ENCODE assay signal across 21 cellular contexts in genomic region chr17:12866244-12866643, GRCh38.
"Had no signal": no experiment of that assay in that cellular context is flagged by ENCODE, and none has a peak within 500 bp of the region (broad histone marks: within the 10 kb centered on the region; RNA-seq: fewer than 3 reads in every experiment).

No MANE protein-coding gene starts in this region.

- H3K27ac ChIP-seq: ascending aorta, coronary artery, dorsolateral prefrontal cortex, left ventricle myocardium inferior, tibial nerve had no signal

- H3K36me3 ChIP-seq: ascending aorta, left ventricle myocardium inferior, tibial nerve had no signal

- H3K27me3 ChIP-seq: ascending aorta, dorsolateral prefrontal cortex, tibial nerve had no signal

- H3K9me3 ChIP-seq: ascending aorta, left ventricle myocardium inferior, mucosa of descending colon had no signal

- H3K4me1 ChIP-seq: ascending aorta, left ventricle myocardium inferior, tibial nerve had no signal

- ATAC-seq: mucosa of descending colon; natural killer cell treated with Interleukin-12 subunit alpha and Interleukin-12 subunit beta and Interleukin-15 and Interleukin-18, amount 100 ng/mL, for 72 hours; right cardiac atrium had no signal

- DNase-seq: activated B cell treated with CpG ODN at 0.5 μM for 24 hours; activated CD4-positive, alpha-beta T cell treated with anti-CD3 and anti-CD28 coated beads, Interleukin-2, amount 50 U/mL, for 48 hours; activated CD8-positive, alpha-beta memory T cell treated with anti-CD3 and anti-CD28 coated beads for 24 hours; activated effector memory CD4-positive, alpha-beta T cell treated with anti-CD3 and anti-CD28 coated beads, Interleukin-2, amount 50 U/mL, for 16 hours; activated naive CD4-positive, alpha-beta T cell treated with anti-CD3 and anti-CD28 coated beads for 36 hours; activated naive CD8-positive, alpha-beta T cell treated with anti-CD3 and anti-CD28 coated beads, Interleukin-2, amount 10 ng/mL, durations not matched to agents 7 days and 5 days; dorsolateral prefrontal cortex; effector memory CD4-positive, alpha-beta T cell; left ventricle myocardium inferior; mesendoderm; mucosa of descending colon; posterior cingulate gyrus; right cardiac atrium; stimulated activated CD4-positive, alpha-beta T cell treated with anti-CD3 and anti-CD28 coated beads, Interleukin-15, amount 100 ng/mL, for 24 hours; stimulated activated CD4-positive, alpha-beta T cell treated with anti-CD3 and anti-CD28 coated beads, Interleukin-2, amount 100 ng/mL, for 24 hours; stimulated activated naive CD4-positive, alpha-beta T cell treated with Interleukin-2 at 50 U/mL for 16 hours had no signal

- H3K4me3 ChIP-seq: ascending aorta, coronary artery, dorsolateral prefrontal cortex, left ventricle myocardium inferior, lung, mucosa of descending colon, tibial nerve had no signal
